In genomic region chr9:4973902-4974301, GRCh38 we compare ENCODE assay signal across 1 cellular context.
TF ChIP-seq lines count a peak whose summit lies in the region.

No MANE protein-coding gene starts in this region.

TF ChIP-seq in HepG2, 621 proteins besides CTCF, POLR2A, EP300 and RAD21 (continued from another document and continues in another):
- TF ChIP-seq, protein P1, sequence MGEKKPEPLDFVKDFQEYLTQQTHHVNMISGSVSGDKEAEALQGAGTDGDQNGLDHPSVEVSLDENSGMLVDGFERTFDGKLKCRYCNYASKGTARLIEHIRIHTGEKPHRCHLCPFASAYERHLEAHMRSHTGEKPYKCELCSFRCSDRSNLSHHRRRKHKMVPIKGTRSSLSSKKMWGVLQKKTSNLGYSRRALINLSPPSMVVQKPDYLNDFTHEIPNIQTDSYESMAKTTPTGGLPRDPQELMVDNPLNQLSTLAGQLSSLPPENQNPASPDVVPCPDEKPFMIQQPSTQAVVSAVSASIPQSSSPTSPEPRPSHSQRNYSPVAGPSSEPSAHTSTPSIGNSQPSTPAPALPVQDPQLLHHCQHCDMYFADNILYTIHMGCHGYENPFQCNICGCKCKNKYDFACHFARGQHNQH (CRISPR knock-in tag; IDR thresholded peaks at IDR 0.05): no peak
- TF ChIP-seq LBX2 (CRISPR knock-in tag; IDR thresholded peaks at IDR 0.05; ENCODE audit: borderline replicate concordance) (no peak), POLR2AphosphoS5 (IDR thresholded peaks at IDR 0.05; ENCODE audit: low read depth, low read length) (no peak), GATAD2A (CRISPR knock-in tag; IDR thresholded peaks at IDR 0.05) (0 out of 2 replicates have a peak, but pooled peaks have one; percentile 19), ISX (CRISPR knock-in tag; conservative IDR thresholded peaks at IDR 0.05) (no peak), CEBPB (IDR thresholded peaks at IDR 0.05; ENCODE audit: borderline replicate concordance, low read depth, low read length) (peak; percentile 35; the same call in 1 of the 2 replicates), EEA1 (CRISPR knock-in tag; IDR thresholded peaks at IDR 0.05; ENCODE audit: borderline replicate concordance) (no peak), RXRB (CRISPR knock-in tag; IDR thresholded peaks at IDR 0.05; ENCODE audit: borderline replicate concordance) (0 out of 2 replicates have a peak, but pooled peaks have one; percentile 46), EZH2 (conservative IDR thresholded peaks at IDR 0.05; ENCODE audit: low read depth, low read length) (no peak), FOSL1 (CRISPR knock-in tag; IDR thresholded peaks at IDR 0.05; ENCODE audit: borderline replicate concordance) (no peak), HNRNPLL (IDR thresholded peaks at IDR 0.05; ENCODE audit: low read depth, low read length, poor library complexity, severe bottlenecking) (no peak), ZNF709 (CRISPR knock-in tag; IDR thresholded peaks at IDR 0.05) (no peak), EED (CRISPR knock-in tag; IDR thresholded peaks at IDR 0.05) (no peak), ZNF646 (CRISPR knock-in tag; IDR thresholded peaks at IDR 0.05) (no peak), CSRNP2 (CRISPR knock-in tag; conservative IDR thresholded peaks at IDR 0.05; ENCODE audit: low read depth) (no peak), ZNF878 (CRISPR knock-in tag; IDR thresholded peaks at IDR 0.05) (no peak), ZNF264 (CRISPR knock-in tag; IDR thresholded peaks at IDR 0.05) (no peak), ZNF557 (CRISPR knock-in tag; IDR thresholded peaks at IDR 0.05) (no peak), ZNF292 (CRISPR knock-in tag; IDR thresholded peaks at IDR 0.05; ENCODE audit: borderline replicate concordance, low read depth) (no peak), KAT2B (IDR thresholded peaks at IDR 0.05; ENCODE audit: borderline replicate concordance, low read depth, low read length) (no peak), KDM4B (CRISPR knock-in tag; IDR thresholded peaks at IDR 0.05) (no peak), ZBTB42 (CRISPR knock-in tag; IDR thresholded peaks at IDR 0.05) (no peak), MED8 (CRISPR knock-in tag; IDR thresholded peaks at IDR 0.05; ENCODE audit: insufficient replicate concordance) (no peak), SMARCE1 (IDR thresholded peaks at IDR 0.05; ENCODE audit: borderline replicate concordance) (no peak), PTBP1 (IDR thresholded peaks at IDR 0.05; ENCODE audit: low read depth, low read length, poor library complexity, severe bottlenecking) (no peak), HOXA7 (CRISPR knock-in tag; IDR thresholded peaks at IDR 0.05) (no peak), MEIS1 (CRISPR knock-in tag; IDR thresholded peaks at IDR 0.05; ENCODE audit: borderline replicate concordance) (no peak), ZBTB21 (CRISPR knock-in tag; IDR thresholded peaks at IDR 0.05) (no peak), ZSCAN20 (CRISPR knock-in tag; IDR thresholded peaks at IDR 0.05; ENCODE audit: borderline replicate concordance) (no peak), U2AF1 (optimal IDR thresholded peaks at IDR 0.05; ENCODE audit: low read depth, low read length) (no peak), ATF4 (CRISPR knock-in tag; IDR thresholded peaks at IDR 0.05) (peak in 1 of 2 experiments; percentile 74; a peak in 2 of 4 replicates), MAF1 (CRISPR knock-in tag; IDR thresholded peaks at IDR 0.05; ENCODE audit: borderline replicate concordance) (no peak), SALL2 (CRISPR knock-in tag; IDR thresholded peaks at IDR 0.05) (no peak), ZNF788 (CRISPR knock-in tag; IDR thresholded peaks at IDR 0.05; ENCODE audit: borderline replicate concordance) (no peak), SMYD3 (CRISPR knock-in tag; IDR thresholded peaks at IDR 0.05) (no peak), XRCC5 (optimal IDR thresholded peaks at IDR 0.05; ENCODE audit: low read length) (no peak), ZNF12 (CRISPR knock-in tag; IDR thresholded peaks at IDR 0.05) (0 out of 2 replicates have a peak, but pooled peaks have one; percentile 41), ARID4A (CRISPR knock-in tag; IDR thresholded peaks at IDR 0.05; ENCODE audit: borderline replicate concordance) (no peak), ZNF781 (CRISPR knock-in tag; IDR thresholded peaks at IDR 0.05; ENCODE audit: borderline replicate concordance, not compliant biosample characterization) (no peak), CENPX (CRISPR knock-in tag; IDR thresholded peaks at IDR 0.05) (no peak), ZNF562 (CRISPR knock-in tag; IDR thresholded peaks at IDR 0.05; ENCODE audit: borderline replicate concordance) (no peak), YY1 (IDR thresholded peaks at IDR 0.05; ENCODE audit: insufficient read depth, insufficient replicate concordance, low read depth, low read length) (no peak), RXRA (CRISPR knock-in tag; IDR thresholded peaks at IDR 0.05) (peak; percentile 26; the same call in 1 of the 2 replicates), MBNL3 (CRISPR knock-in tag; conservative IDR thresholded peaks at IDR 0.05) (no peak), GATAD1 (CRISPR knock-in tag; IDR thresholded peaks at IDR 0.05) (no peak), ZNF75D (CRISPR knock-in tag; IDR thresholded peaks at IDR 0.05; ENCODE audit: borderline replicate concordance) (no peak), ASH2L (IDR thresholded peaks at IDR 0.05; ENCODE audit: insufficient read length, low read depth, low read length) (no peak), KAT8 (CRISPR knock-in tag; IDR thresholded peaks at IDR 0.05) (no peak), SOX6 (IDR thresholded peaks at IDR 0.05) (no peak), SOX6 (CRISPR knock-in tag; IDR thresholded peaks at IDR 0.05) (0 out of 2 replicates have a peak, but pooled peaks have one; percentile 32), KLF12 (CRISPR knock-in tag; IDR thresholded peaks at IDR 0.05; ENCODE audit: borderline replicate concordance) (no peak)
- TF ChIP-seq, protein P2, sequence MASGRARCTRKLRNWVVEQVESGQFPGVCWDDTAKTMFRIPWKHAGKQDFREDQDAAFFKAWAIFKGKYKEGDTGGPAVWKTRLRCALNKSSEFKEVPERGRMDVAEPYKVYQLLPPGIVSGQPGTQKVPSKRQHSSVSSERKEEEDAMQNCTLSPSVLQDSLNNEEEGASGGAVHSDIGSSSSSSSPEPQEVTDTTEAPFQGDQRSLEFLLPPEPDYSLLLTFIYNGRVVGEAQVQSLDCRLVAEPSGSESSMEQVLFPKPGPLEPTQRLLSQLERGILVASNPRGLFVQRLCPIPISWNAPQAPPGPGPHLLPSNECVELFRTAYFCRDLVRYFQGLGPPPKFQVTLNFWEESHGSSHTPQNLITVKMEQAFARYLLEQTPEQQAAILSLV (CRISPR knock-in tag; IDR thresholded peaks at IDR 0.05; ENCODE audit: borderline replicate concordance): no peak
- TF ChIP-seq, protein P3, sequence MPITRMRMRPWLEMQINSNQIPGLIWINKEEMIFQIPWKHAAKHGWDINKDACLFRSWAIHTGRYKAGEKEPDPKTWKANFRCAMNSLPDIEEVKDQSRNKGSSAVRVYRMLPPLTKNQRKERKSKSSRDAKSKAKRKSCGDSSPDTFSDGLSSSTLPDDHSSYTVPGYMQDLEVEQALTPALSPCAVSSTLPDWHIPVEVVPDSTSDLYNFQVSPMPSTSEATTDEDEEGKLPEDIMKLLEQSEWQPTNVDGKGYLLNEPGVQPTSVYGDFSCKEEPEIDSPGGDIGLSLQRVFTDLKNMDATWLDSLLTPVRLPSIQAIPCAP (CRISPR knock-in tag; IDR thresholded peaks at IDR 0.05; ENCODE audit: low read depth): no peak
